Comparison of ENCODE assay signal across 8 cellular contexts in the genomic region with DNA sequence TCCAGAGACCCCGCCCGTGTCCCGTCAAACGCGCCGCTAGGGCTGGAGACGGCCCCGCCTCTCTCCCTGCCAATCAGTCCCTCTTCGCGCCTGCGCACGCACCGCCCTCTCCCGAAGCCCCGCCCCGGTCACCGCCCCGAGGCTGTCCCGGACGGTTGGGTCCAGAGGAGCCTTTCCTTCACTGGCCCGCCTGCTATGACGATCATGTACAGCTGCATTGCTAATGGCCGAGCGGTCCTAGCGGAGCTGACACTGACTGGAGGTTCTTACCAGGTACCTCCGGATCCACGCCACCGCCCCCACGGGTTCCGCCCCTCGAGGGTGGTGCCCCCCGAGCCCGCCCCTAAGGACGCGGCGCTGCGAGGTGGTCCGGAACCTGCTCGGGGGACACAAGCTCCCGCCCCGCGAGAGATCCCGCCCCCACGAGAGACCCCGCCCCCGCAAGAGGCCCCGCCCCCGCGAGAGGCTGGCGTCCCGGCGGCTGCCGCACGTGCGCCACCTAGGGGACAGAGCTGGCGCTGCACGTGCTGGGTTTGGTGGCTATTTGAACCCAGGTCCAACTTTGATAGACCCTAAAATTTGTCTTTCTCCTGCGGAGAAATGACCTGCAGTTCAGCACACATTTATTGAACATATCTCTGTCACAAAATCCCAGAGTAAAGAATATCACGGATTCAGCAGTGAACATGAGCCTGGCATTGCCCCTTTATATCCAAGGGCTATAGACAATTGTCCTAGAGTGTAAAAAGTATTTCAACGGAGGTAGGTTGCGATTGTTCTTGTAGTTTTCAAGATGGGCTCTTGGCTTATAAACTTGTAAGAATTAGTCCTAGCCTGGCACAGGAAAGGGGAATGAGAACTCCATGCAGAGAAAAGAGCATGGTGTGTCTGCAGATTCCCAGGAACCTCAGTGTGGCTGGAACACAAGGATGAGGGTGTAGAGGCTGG.
A peak's percentile ranks its signal among the peaks of the same experiment; 100 is the strongest.
DNase-seq lines count a peak whose midpoint lies in the region; ATAC-seq and TF ChIP-seq lines count a peak whose summit lies in the region.

No MANE protein-coding gene starts in this region.

- TF ChIP-seq RAD21 in liver (IDR thresholded peaks at IDR 0.05), result peak; percentile 50 to 62

- DNase-seq in NCI-H774 (lab: John Stamatoyannopoulos, UW) (peak; percentile 89), dorsolateral prefrontal cortex (peak; percentile 89 to 100 (median 99))
- DNase-seq in activated CD4-positive, alpha-beta T cell treated with anti-CD3 and anti-CD28 coated beads, Interleukin-2, amount 50 U/mL, for 48 hours, result peak; percentile 100
- DNase-seq in stimulated activated CD4-positive, alpha-beta T cell treated with anti-CD3 and anti-CD28 coated beads, Interleukin-4, amount 100 ng/mL, for 1 hour, result peak; percentile 99

- no peaks in the 10 kb centered on the region for H3K36me3 ChIP-seq in liver (ENCODE audit: control insufficient read depth in 4 of 4, insufficient read depth in 3 of 4, low read depth in 1 of 4, low read length in 3 of 4)

- H3K27me3 ChIP-seq in dorsolateral prefrontal cortex (no peaks in the 10 kb centered on the region), liver (ENCODE audit: control insufficient read depth in 4 of 4, insufficient read depth in 4 of 4, low read length in 3 of 4) (no peaks in the 10 kb centered on the region)

- H3K4me1 ChIP-seq in liver (ENCODE audit: control insufficient read depth in 4 of 4, insufficient read depth in 4 of 4, low read length in 3 of 4), result peaks cover 0 to 7% (median 2%) of the 10 kb centered on the region in 4 donors

- 3% methylated on average over 61 of the region's 61 CpGs for WGBS in liver

- intact Hi-C loops in dorsolateral prefrontal cortex (cut with DNase I), result loop anchor here (1.0 to 10.0 kb wide), 6 partner anchors 88 to 1000 kb away; a partner anchor contains a TSS

- H3K9ac ChIP-seq in liver (ENCODE audit: low read depth in 1 of 2, low read length in 2 of 2), result no peak overlapping the region

- peak; percentile 97 for TF ChIP-seq CTCF in C4-2B (conservative IDR thresholded peaks at IDR 0.05)
- peak; percentile 66 to 95 (median 87) for TF ChIP-seq CTCF in dorsolateral prefrontal cortex (IDR thresholded peaks at IDR 0.05 in 54 of 56, conservative IDR thresholded peaks at IDR 0.05 in 2 of 56; ENCODE audit: low read depth in 1 of 56, partially characterized antibody in 56 of 56)
- peak; percentile 89 for TF ChIP-seq CTCF in liver (IDR thresholded peaks at IDR 0.05; ENCODE audit: low read depth, low read length, missing input control)

- H3K27ac ChIP-seq in C4-2B (no peak overlapping the region), dorsolateral prefrontal cortex (peak overlapping the region in 51 of 59 donors; percentile 1 to 89 (median 73)), liver (ENCODE audit: low read depth in 1 of 2, low read length in 2 of 2) (peak overlapping the region; percentile 1 to 51)

- peak overlapping the region; percentile 42 to 77 (median 65) for H3K4me3 ChIP-seq in dorsolateral prefrontal cortex
- peak overlapping the region; percentile 11 to 48 (median 41) for H3K4me3 ChIP-seq in liver (ENCODE audit: low read depth in 1 of 3, low read length in 3 of 3)

- ATAC-seq in GM19438 (IDR thresholded peaks at IDR 0.05; ENCODE audit: low read depth, unreplicated experiment) (peak; percentile 99), HG03571 (IDR thresholded peaks at IDR 0.05; ENCODE audit: unreplicated experiment) (peak; percentile 100)

- no peaks in the 10 kb centered on the region for H3K9me3 ChIP-seq in liver (ENCODE audit: control insufficient read depth in 4 of 4, low read length in 3 of 4)

TF ChIP-seq in liver, 16 proteins besides CTCF, POLR2A, EP300 and RAD21:
- TF ChIP-seq YY1 (IDR thresholded peaks at IDR 0.05) (peak; percentile 93), HNF4A (conservative IDR thresholded peaks at IDR 0.05) (peak; percentile 54 to 90), EGR1 (IDR thresholded peaks at IDR 0.05; ENCODE audit: low read depth in 2 of 2) (peak; percentile 55 to 57), FOXA1 (IDR thresholded peaks at IDR 0.05) (peak; percentile 70), FOXA2 (IDR thresholded peaks at IDR 0.05) (no peak), TAF1 (conservative IDR thresholded peaks at IDR 0.05) (no peak), HNF4G (IDR thresholded peaks at IDR 0.05) (peak; percentile 58), NR2F2 (IDR thresholded peaks at IDR 0.05) (no peak), GABPA (IDR thresholded peaks at IDR 0.05 in 1 of 2, conservative IDR thresholded peaks at IDR 0.05 in 1 of 2) (peak; percentile 6 to 58), SP1 (IDR thresholded peaks at IDR 0.05) (peak; percentile 86), JUND (IDR thresholded peaks at IDR 0.05) (peak in 1 of 2 donors; percentile 20), RXRA (IDR thresholded peaks at IDR 0.05) (peak in 1 of 2 donors; percentile 21)
- TF ChIP-seq, protein P1, sequence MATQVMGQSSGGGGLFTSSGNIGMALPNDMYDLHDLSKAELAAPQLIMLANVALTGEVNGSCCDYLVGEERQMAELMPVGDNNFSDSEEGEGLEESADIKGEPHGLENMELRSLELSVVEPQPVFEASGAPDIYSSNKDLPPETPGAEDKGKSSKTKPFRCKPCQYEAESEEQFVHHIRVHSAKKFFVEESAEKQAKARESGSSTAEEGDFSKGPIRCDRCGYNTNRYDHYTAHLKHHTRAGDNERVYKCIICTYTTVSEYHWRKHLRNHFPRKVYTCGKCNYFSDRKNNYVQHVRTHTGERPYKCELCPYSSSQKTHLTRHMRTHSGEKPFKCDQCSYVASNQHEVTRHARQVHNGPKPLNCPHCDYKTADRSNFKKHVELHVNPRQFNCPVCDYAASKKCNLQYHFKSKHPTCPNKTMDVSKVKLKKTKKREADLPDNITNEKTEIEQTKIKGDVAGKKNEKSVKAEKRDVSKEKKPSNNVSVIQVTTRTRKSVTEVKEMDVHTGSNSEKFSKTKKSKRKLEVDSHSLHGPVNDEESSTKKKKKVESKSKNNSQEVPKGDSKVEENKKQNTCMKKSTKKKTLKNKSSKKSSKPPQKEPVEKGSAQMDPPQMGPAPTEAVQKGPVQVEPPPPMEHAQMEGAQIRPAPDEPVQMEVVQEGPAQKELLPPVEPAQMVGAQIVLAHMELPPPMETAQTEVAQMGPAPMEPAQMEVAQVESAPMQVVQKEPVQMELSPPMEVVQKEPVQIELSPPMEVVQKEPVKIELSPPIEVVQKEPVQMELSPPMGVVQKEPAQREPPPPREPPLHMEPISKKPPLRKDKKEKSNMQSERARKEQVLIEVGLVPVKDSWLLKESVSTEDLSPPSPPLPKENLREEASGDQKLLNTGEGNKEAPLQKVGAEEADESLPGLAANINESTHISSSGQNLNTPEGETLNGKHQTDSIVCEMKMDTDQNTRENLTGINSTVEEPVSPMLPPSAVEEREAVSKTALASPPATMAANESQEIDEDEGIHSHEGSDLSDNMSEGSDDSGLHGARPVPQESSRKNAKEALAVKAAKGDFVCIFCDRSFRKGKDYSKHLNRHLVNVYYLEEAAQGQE (IDR thresholded peaks at IDR 0.05), result peak; percentile 79
- TF ChIP-seq, protein P2, sequence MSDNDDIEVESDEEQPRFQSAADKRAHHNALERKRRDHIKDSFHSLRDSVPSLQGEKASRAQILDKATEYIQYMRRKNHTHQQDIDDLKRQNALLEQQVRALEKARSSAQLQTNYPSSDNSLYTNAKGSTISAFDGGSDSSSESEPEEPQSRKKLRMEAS (IDR thresholded peaks at IDR 0.05), result no peak
- TF ChIP-seq, protein P3, sequence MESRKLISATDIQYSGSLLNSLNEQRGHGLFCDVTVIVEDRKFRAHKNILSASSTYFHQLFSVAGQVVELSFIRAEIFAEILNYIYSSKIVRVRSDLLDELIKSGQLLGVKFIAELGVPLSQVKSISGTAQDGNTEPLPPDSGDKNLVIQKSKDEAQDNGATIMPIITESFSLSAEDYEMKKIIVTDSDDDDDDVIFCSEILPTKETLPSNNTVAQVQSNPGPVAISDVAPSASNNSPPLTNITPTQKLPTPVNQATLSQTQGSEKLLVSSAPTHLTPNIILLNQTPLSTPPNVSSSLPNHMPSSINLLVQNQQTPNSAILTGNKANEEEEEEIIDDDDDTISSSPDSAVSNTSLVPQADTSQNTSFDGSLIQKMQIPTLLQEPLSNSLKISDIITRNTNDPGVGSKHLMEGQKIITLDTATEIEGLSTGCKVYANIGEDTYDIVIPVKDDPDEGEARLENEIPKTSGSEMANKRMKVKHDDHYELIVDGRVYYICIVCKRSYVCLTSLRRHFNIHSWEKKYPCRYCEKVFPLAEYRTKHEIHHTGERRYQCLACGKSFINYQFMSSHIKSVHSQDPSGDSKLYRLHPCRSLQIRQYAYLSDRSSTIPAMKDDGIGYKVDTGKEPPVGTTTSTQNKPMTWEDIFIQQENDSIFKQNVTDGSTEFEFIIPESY (IDR thresholded peaks at IDR 0.05), result no peak
